25 cellular contexts compared by ENCODE assay signal in the genomic region with DNA sequence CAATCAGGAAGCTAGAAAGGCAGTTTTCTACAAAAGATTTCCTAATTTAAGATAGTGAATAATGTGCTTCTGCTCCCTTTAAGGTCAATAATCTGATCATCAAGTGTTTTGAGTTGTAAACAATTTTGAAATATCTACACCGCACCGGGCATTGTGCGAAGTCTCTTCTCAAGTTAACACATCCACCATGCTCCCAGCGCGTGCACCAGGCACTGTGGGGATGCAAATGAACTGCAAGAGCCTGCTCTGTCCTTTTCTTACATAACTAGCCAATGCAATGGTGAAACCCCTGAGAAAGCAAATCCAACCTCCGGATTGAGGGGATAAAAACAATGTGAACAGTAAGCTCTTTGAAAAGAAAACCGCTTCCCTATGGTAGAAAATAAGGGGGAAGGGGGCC.
"Had no signal": no experiment of that assay in that cellular context is flagged by ENCODE, and none has a peak within 500 bp of the region (broad histone marks: within the 10 kb centered on the region; RNA-seq: fewer than 3 reads in every experiment).

No MANE protein-coding gene starts in this region.

- H3K36me3 Mint-ChIP-seq: activated naive CD4-positive, alpha-beta T cell treated with anti-CD3 and anti-CD28 coated beads, Interleukin-2, amount 50 U/mL, for 72 hours; stimulated activated naive B cell treated with anti-CD40 and anti-IgM and Interleukin-4, amounts not matched to agents 10 μg/mL and 1 μg/mL and 100 μg/mL, for 72 hours had no signal

- H3K9me3 Mint-ChIP-seq: activated CD4-positive, alpha-beta memory T cell treated with anti-CD3 and anti-CD28 coated beads, Interleukin-2, amount 10 ng/mL, durations not matched to agents 7 days and 5 days; activated CD4-positive, alpha-beta T cell treated with anti-CD3 and anti-CD28 coated beads, Interleukin-2, amount 10 ng/mL, durations not matched to agents 7 days and 5 days; activated T-cell treated with anti-CD3 and anti-CD28 coated beads, Interleukin-2, amount 50 U/mL, for 4 hours; activated T-helper 2 cell treated with anti-CD3 and anti-CD28 coated beads, Interferon-gamma antibody, Interleukin-2, Interleukin-4, amounts not matched to agents 10 μg/mL and 5 μg/mL and 100 μg/mL, durations not matched to agents 14 hours and 24 hours and 36 hours; nephron progenitor cell; stimulated activated naive B cell treated with anti-CD40 and anti-IgM and Interleukin-4, amounts not matched to agents 10 μg/mL and 1 μg/mL and 100 μg/mL, for 72 hours; T-helper 1 cell treated with Interleukin-12 subunit alpha and Interleukin-12 subunit beta and Interleukin-4 antibody, amounts not matched to agents 30 μg/mL and 1 μg/mL, for 36 hours had no signal

- H3K27ac ChIP-seq: coronary artery, dorsolateral prefrontal cortex, left ventricle myocardium inferior, parathyroid adenoma, psoas muscle, right atrium auricular region, stomach, suprapubic skin, tibial artery, VCaP had no signal

- H3K36me3 ChIP-seq: left ventricle myocardium inferior, right atrium auricular region, stomach, suprapubic skin, tibial artery had no signal

- H3K4me1 ChIP-seq: left ventricle myocardium inferior, parathyroid adenoma, psoas muscle, right atrium auricular region, stomach, suprapubic skin had no signal

- ATAC-seq: activated CD4-positive, CD25-positive, alpha-beta regulatory T cell treated with anti-CD3 and anti-CD28 coated beads, Interleukin-2, amount 50 U/mL, for 24 hours; activated naive CD4-positive, alpha-beta T cell treated with anti-CD3 and anti-CD28 coated beads, Interleukin-2, amount 50 U/mL, for 72 hours; activated T-cell treated with anti-CD3 and anti-CD28 coated beads, Interleukin-2, amount 50 U/mL, for 4 hours; psoas muscle; stimulated activated naive B cell treated with anti-CD40 and anti-IgM and Interleukin-4, amounts not matched to agents 10 μg/mL and 1 μg/mL and 100 μg/mL, for 72 hours had no signal

- H3K27me3 ChIP-seq: right atrium auricular region, stomach, suprapubic skin, tibial artery had no signal

- H3K9ac ChIP-seq: parathyroid adenoma had no signal

- DNase-seq: activated CD4-positive, alpha-beta memory T cell treated with anti-CD3 and anti-CD28 coated beads, Interleukin-2, amount 10 ng/mL, durations not matched to agents 7 days and 5 days; activated CD4-positive, alpha-beta T cell treated with anti-CD3 and anti-CD28 coated beads, Interleukin-2, amount 10 ng/mL, durations not matched to agents 7 days and 5 days; activated CD8-positive, alpha-beta memory T cell treated with anti-CD3 and anti-CD28 coated beads, Interleukin-2, amount 50 U/mL, for 48 hours; activated T-cell treated with anti-CD3 and anti-CD28 coated beads, Interleukin-2, amount 50 U/mL, for 4 hours; dorsolateral prefrontal cortex; effector memory CD4-positive, alpha-beta T cell; left ventricle myocardium inferior; nephron progenitor cell; occipital lobe; psoas muscle; stimulated activated CD4-positive, alpha-beta T cell treated with anti-CD3 and anti-CD28 coated beads, Interleukin-15, amount 100 ng/mL, for 24 hours; stimulated activated CD4-positive, alpha-beta T cell treated with anti-CD3 and anti-CD28 coated beads, Interleukin-2, amount 100 ng/mL, for 24 hours; stimulated activated naive B cell treated with anti-CD40 and anti-IgM and Interleukin-4, amounts not matched to agents 10 μg/mL and 1 μg/mL and 100 μg/mL, for 72 hours; stomach; T-helper 9 cell; tibial artery had no signal

- H3K4me3 ChIP-seq: coronary artery, dorsolateral prefrontal cortex, left ventricle myocardium inferior, psoas muscle, right atrium auricular region, stomach, suprapubic skin, tibial artery had no signal

- H3K4me1 Mint-ChIP-seq: activated CD4-positive, alpha-beta memory T cell treated with anti-CD3 and anti-CD28 coated beads, Interleukin-2, amount 10 ng/mL, durations not matched to agents 7 days and 5 days; activated CD4-positive, alpha-beta T cell treated with anti-CD3 and anti-CD28 coated beads, Interleukin-2, amount 10 ng/mL, durations not matched to agents 7 days and 5 days; stimulated activated naive B cell treated with anti-CD40 and anti-IgM and Interleukin-4, amounts not matched to agents 10 μg/mL and 1 μg/mL and 100 μg/mL, for 72 hours had no signal

- H3K27ac Mint-ChIP-seq: activated CD4-positive, alpha-beta memory T cell treated with anti-CD3 and anti-CD28 coated beads, Interleukin-2, amount 10 ng/mL, durations not matched to agents 7 days and 5 days; activated CD4-positive, alpha-beta T cell treated with anti-CD3 and anti-CD28 coated beads, Interleukin-2, amount 10 ng/mL, durations not matched to agents 7 days and 5 days; activated naive CD4-positive, alpha-beta T cell treated with anti-CD3 and anti-CD28 coated beads, Interleukin-2, amount 50 U/mL, for 72 hours; activated T-helper 2 cell treated with anti-CD3 and anti-CD28 coated beads, Interferon-gamma antibody, Interleukin-2, Interleukin-4, amounts not matched to agents 10 μg/mL and 5 μg/mL and 100 μg/mL, durations not matched to agents 14 hours and 24 hours and 36 hours; nephron progenitor cell; stimulated activated naive B cell treated with anti-CD40 and anti-IgM and Interleukin-4, amounts not matched to agents 10 μg/mL and 1 μg/mL and 100 μg/mL, for 72 hours; T-helper 1 cell treated with Interleukin-12 subunit alpha and Interleukin-12 subunit beta and Interleukin-4 antibody, amounts not matched to agents 30 μg/mL and 1 μg/mL, for 36 hours had no signal

- H3K4me3 Mint-ChIP-seq: activated CD4-positive, alpha-beta memory T cell treated with anti-CD3 and anti-CD28 coated beads, Interleukin-2, amount 10 ng/mL, durations not matched to agents 7 days and 5 days; activated CD4-positive, alpha-beta T cell treated with anti-CD3 and anti-CD28 coated beads, Interleukin-2, amount 10 ng/mL, durations not matched to agents 7 days and 5 days; activated T-cell treated with anti-CD3 and anti-CD28 coated beads, Interleukin-2, amount 50 U/mL, for 4 hours; nephron progenitor cell; stimulated activated naive B cell treated with anti-CD40 and anti-IgM and Interleukin-4, amounts not matched to agents 10 μg/mL and 1 μg/mL and 100 μg/mL, for 72 hours; T-helper 1 cell treated with Interleukin-12 subunit alpha and Interleukin-12 subunit beta and Interleukin-4 antibody, amounts not matched to agents 30 μg/mL and 1 μg/mL, for 36 hours had no signal

- H3K27me3 Mint-ChIP-seq: activated CD4-positive, alpha-beta memory T cell treated with anti-CD3 and anti-CD28 coated beads, Interleukin-2, amount 10 ng/mL, durations not matched to agents 7 days and 5 days; activated CD4-positive, alpha-beta T cell treated with anti-CD3 and anti-CD28 coated beads, Interleukin-2, amount 10 ng/mL, durations not matched to agents 7 days and 5 days; stimulated activated naive B cell treated with anti-CD40 and anti-IgM and Interleukin-4, amounts not matched to agents 10 μg/mL and 1 μg/mL and 100 μg/mL, for 72 hours had no signal

- H3K9me3 ChIP-seq: left ventricle myocardium inferior, psoas muscle, right atrium auricular region, stomach, suprapubic skin, tibial artery had no signal
